ENCODE assay signal across 15 cellular contexts in the genomic region with DNA sequence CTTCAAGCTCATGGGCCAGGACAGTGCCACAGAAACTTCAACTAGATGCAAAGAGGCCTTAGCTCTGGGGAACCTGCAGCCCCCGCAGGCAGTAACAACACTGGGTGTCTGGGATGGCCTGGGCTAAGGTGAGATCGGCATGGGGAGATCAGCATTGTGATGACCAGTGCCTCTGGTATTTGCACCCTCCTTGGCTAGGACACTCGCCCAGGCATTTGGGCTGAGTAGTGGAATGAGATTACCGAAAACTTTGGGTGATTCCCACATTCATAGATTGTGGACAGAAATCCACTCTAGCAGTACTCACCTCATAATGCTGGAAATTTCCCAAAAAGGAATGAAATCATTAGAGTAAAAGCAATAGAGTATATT.
DNase-seq lines count a peak whose midpoint lies in the region; ATAC-seq and TF ChIP-seq lines count a peak whose summit lies in the region.
"Had no signal": no experiment of that assay in that cellular context is flagged by ENCODE, and none has a peak within 500 bp of the region (broad histone marks: within the 10 kb centered on the region; RNA-seq: fewer than 3 reads in every experiment).

No MANE protein-coding gene starts in this region.

- H3K4me3 Mint-ChIP-seq in H9 (no peak overlapping the region), MCF 10A (ENCODE audit: unreplicated experiment) (peak overlapping the region; percentile 21)
- H3K4me3 Mint-ChIP-seq: activated CD8-positive, alpha-beta T cell treated with anti-CD3 and anti-CD28 coated beads, Interleukin-2, amount 10 ng/mL, durations not matched to agents 7 days and 5 days; naive thymus-derived CD8-positive, alpha-beta T cell had no signal

- WGBS in H9 (ENCODE audit: extremely low coverage, insufficient read length, low lambda C conversion rate), result no CpG with 5 or more reads among the region's 4 CpGs

- no peak overlapping the region for H2BK15ac ChIP-seq in H9 (ENCODE audit: low read depth, low read length)

- H3K27ac Mint-ChIP-seq in H9, result peak overlapping the region in 1 of 3 experiments; percentile 34; a peak in 1 of 7 replicates
- H3K27ac Mint-ChIP-seq in MCF 10A (ENCODE audit: low read depth, unreplicated experiment), result peak overlapping the region; percentile 10
- H3K27ac Mint-ChIP-seq: activated CD8-positive, alpha-beta T cell treated with anti-CD3 and anti-CD28 coated beads, Interleukin-2, amount 10 ng/mL, durations not matched to agents 7 days and 5 days had no signal

- H3K79me2 ChIP-seq in H9 (ENCODE audit: insufficient read depth, low read length), result no peaks in the 10 kb centered on the region

- H3K9me3 ChIP-seq in H9 (ENCODE audit: control insufficient read depth, low read depth, low read length), result no peaks in the 10 kb centered on the region
- H3K9me3 ChIP-seq in subcutaneous abdominal adipose tissue (ENCODE audit: control insufficient read depth in 5 of 5, low read length in 5 of 5), result no peaks in the 10 kb centered on the region
- H3K9me3 ChIP-seq: esophagus muscularis mucosa had no signal

- DNase-seq in H9 (no peak), MCF 10A (ENCODE audit: unreplicated experiment) (no peak), iris pigment epithelial cell (ENCODE audit: low read depth) (peak; percentile 31), GM13977 (ENCODE audit: low spot score) (no peak), NCI-H128 (lab: John Stamatoyannopoulos, UW; ENCODE audit: unreplicated experiment) (no peak)
- DNase-seq: activated CD8-positive, alpha-beta T cell treated with anti-CD3 and anti-CD28 coated beads, Interleukin-2, amount 10 ng/mL, durations not matched to agents 7 days and 5 days; activated naive CD4-positive, alpha-beta T cell treated with Interleukin-2 at 50 U/mL for 16 hours; Calu3; KBM-7; naive thymus-derived CD8-positive, alpha-beta T cell; NCI-H526; T1000 had no signal

- no peaks in the 10 kb centered on the region for H3K27me3 ChIP-seq in H9 (ENCODE audit: insufficient read depth, low read length)
- no peaks in the 10 kb centered on the region for H3K27me3 ChIP-seq in subcutaneous abdominal adipose tissue (ENCODE audit: control insufficient read depth in 5 of 5, insufficient read depth in 4 of 5, low read length in 5 of 5)
- H3K27me3 ChIP-seq: esophagus muscularis mucosa had no signal

- H2BK12ac ChIP-seq in H9 (ENCODE audit: insufficient read length, low read depth, low read length), result no peak overlapping the region

- no peak overlapping the region for H3K56ac ChIP-seq in H9 (ENCODE audit: insufficient read length, low read depth, low read length)

- H3K79me1 ChIP-seq in H9 (ENCODE audit: insufficient read depth, low read depth, low read length, poor library complexity, severe bottlenecking), result no peaks in the 10 kb centered on the region

- no peak overlapping the region for H3K18ac ChIP-seq in H9 (ENCODE audit: insufficient read length, low read depth, low read length)

- H2AK5ac ChIP-seq in H9 (ENCODE audit: insufficient read length, low read length), result no peak overlapping the region

- no peak for ATAC-seq in HG03565 (IDR thresholded peaks at IDR 0.05; ENCODE audit: unreplicated experiment)
- ATAC-seq: activated CD8-positive, alpha-beta T cell treated with anti-CD3 and anti-CD28 coated beads, Interleukin-2, amount 10 ng/mL, durations not matched to agents 7 days and 5 days; naive thymus-derived CD8-positive, alpha-beta T cell had no signal

- H3K9me3 Mint-ChIP-seq in H9 (no peaks in the 10 kb centered on the region), MCF 10A (ENCODE audit: unreplicated experiment) (no peaks in the 10 kb centered on the region)
- H3K9me3 Mint-ChIP-seq: naive thymus-derived CD8-positive, alpha-beta T cell had no signal

- BruUV-seq in MCF 10A (replicated peaks; lab: Mats Ljungman, UMichigan), result no TSS peak

- H3K4ac ChIP-seq in H9 (ENCODE audit: low read depth, low read length), result no peak overlapping the region

- no peak overlapping the region for H3K27ac ChIP-seq in H9 (ENCODE audit: insufficient read length, low read depth, low read length)
- peak overlapping the region; percentile 93 for H3K27ac ChIP-seq in subcutaneous abdominal adipose tissue (ENCODE audit: low read depth, low read length)

- in situ Hi-C loops in GM13977 (cut with MboI; ENCODE audit: low pct_unique_long_range_greater_than_20kb, low sequenced_read_pairs, unreplicated experiment), result no loop called here

- H3K4me1 ChIP-seq in H9 (ENCODE audit: insufficient read depth, low read length) (no peaks in the 10 kb centered on the region), subcutaneous abdominal adipose tissue (ENCODE audit: control insufficient read depth in 5 of 5, insufficient read depth in 5 of 5, low read length in 5 of 5) (peaks cover 5 to 22% (median 20%) of the 10 kb centered on the region in 5 donors)

- no peak overlapping the region for H4K91ac ChIP-seq in H9 (ENCODE audit: insufficient read length, low read depth, low read length)

- H4K8ac ChIP-seq in H9 (replicated peaks; ENCODE audit: insufficient read length, low read depth, low read length), result no peak overlapping the region

- peaks cover 0 to 83% (median 61%) of the 10 kb centered on the region in 5 donors for H3K36me3 ChIP-seq in subcutaneous abdominal adipose tissue (ENCODE audit: control insufficient read depth in 5 of 5, insufficient read depth in 5 of 5, low read length in 5 of 5)

- intact Hi-C loops in MCF 10A (cut with micrococcal nuclease), result loop anchor here (2.0 to 10.0 kb wide), 2 partner anchors 71 to 167 kb away; partner anchors contain the start of genes H2AZ2 and OGDH

- CTCF ChIA-PET in MCF 10A (lab: Yijun Ruan, JAX), result interaction anchor here (0.5 to 1.0 kb wide), 2 partner anchors 10 to 170 kb away, joined by 3 to 6 read pairs; partner anchors contain the start of gene H2AZ2

- no peak overlapping the region for H3K4me3 ChIP-seq in subcutaneous abdominal adipose tissue (ENCODE audit: low read depth in 1 of 5, low read length in 5 of 5)
- H3K4me3 ChIP-seq: esophagus muscularis mucosa had no signal

- no peak overlapping the region for H3K4me2 ChIP-seq in H9 (ENCODE audit: insufficient read depth, insufficient read length, low read length)

- no peak overlapping the region for H4K5ac ChIP-seq in H9 (ENCODE audit: insufficient read length, low read depth, low read length)

- no peak for TF ChIP-seq CTCF in H9 (conservative IDR thresholded peaks at IDR 0.05)
- TF ChIP-seq CTCF in MCF 10A (IDR thresholded peaks at IDR 0.05; ENCODE audit: unreplicated experiment), result no peak
- no peak for TF ChIP-seq CTCF in GM13977 (IDR thresholded peaks at IDR 0.05; ENCODE audit: extremely low read depth, insufficient read depth, missing control alignments)

- H3K14ac ChIP-seq in H9 (ENCODE audit: insufficient read depth, low read length), result no peak overlapping the region

- no peaks in the 10 kb centered on the region for H4K20me1 ChIP-seq in H9 (ENCODE audit: control insufficient read depth, insufficient read depth, insufficient read length)

- H3K23me2 ChIP-seq in H9 (ENCODE audit: insufficient read length, low read depth, low read length, poor library complexity, severe bottlenecking), result no peaks in the 10 kb centered on the region

- H3K23ac ChIP-seq in H9 (ENCODE audit: insufficient read length, low read depth, low read length), result no peak overlapping the region

- H3T11ph ChIP-seq in H9 (ENCODE audit: low read length), result no peak overlapping the region

- H3K4me1 Mint-ChIP-seq in H9, result no peaks in the 10 kb centered on the region
- peaks cover 40% of the 10 kb centered on the region for H3K4me1 Mint-ChIP-seq in MCF 10A (ENCODE audit: insufficient read depth, unreplicated experiment)

- no peaks in the 10 kb centered on the region for H3K27me3 Mint-ChIP-seq in H9 (ENCODE audit: low read depth)
- no peaks in the 10 kb centered on the region for H3K27me3 Mint-ChIP-seq in MCF 10A (ENCODE audit: insufficient read depth, unreplicated experiment)
- H3K27me3 Mint-ChIP-seq: naive thymus-derived CD8-positive, alpha-beta T cell had no signal

- no peak overlapping the region for H2BK120ac ChIP-seq in H9 (ENCODE audit: low read depth, low read length, poor library complexity, severe bottlenecking)

- peaks cover 15 to 54% (median 25%) of the 10 kb centered on the region in 3 experiments for H3K36me3 Mint-ChIP-seq in H9 (ENCODE audit: insufficient read depth in 1 of 3, low read depth in 3 of 3)
- peaks cover 94% of the 10 kb centered on the region for H3K36me3 Mint-ChIP-seq in MCF 10A (ENCODE audit: insufficient read depth, unreplicated experiment)

- no peak overlapping the region for H2BK20ac ChIP-seq in H9 (ENCODE audit: low read depth, low read length, poor library complexity, severe bottlenecking)

- H3K9ac ChIP-seq in H9 (ENCODE audit: extremely low read depth, insufficient read length, low read length) (peak overlapping the region; percentile 13), subcutaneous abdominal adipose tissue (ENCODE audit: low read length in 5 of 5) (peak overlapping the region in 4 of 5 donors; percentile 1 to 35 (median 16))

- H2BK5ac ChIP-seq in H9 (ENCODE audit: insufficient read length, low read length), result no peak overlapping the region

- no peak overlapping the region for H2AFZ ChIP-seq in H9 (ENCODE audit: low read length)

- POLR2A ChIA-PET in MCF 10A (lab: Yijun Ruan, JAX), result interaction anchor here (0.5 to 2.1 kb wide), 9 partner anchors 12 to 170 kb away, joined by 3 to 11 read pairs (median 5); partner anchors contain the start of genes H2AZ2 and OGDH
